In the genomic region with DNA sequence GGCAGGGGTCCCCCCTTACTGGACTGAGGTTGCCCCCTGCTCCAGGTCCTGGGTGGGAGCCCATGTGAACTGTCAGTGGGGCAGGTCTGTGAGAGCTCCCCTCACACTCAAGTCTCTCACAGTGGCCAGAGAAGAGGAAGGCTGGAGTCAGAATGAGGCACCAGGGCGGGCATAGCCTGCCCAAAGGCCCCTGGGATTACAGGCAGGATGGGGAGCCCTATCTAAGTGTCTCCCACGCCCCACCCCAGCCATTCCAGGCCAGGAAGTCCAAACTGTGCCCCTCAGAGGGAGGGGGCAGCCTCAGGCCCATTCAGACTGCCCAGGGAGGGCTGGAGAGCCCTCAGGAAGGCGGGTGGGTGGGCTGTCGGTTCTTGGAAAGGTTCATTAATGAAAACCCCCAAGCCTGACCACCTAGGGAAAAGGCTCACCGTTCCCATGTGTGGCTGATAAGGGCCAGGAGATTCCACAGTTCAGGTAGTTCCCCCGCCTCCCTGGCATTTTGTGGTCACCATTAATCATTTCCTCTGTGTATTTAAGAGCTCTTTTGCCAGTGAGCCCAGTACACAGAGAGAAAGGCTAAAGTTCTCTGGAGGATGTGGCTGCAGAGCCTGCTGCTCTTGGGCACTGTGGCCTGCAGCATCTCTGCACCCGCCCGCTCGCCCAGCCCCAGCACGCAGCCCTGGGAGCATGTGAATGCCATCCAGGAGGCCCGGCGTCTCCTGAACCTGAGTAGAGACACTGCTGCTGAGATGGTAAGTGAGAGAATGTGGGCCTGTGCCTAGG, we compare ENCODE assay signal across 8 cellular contexts. TPM values are rescaled to one million over a fixed set of nuclear protein-coding genes. Genes with fewer than 3 reads are reported as not detected.
A peak's percentile ranks its signal among the peaks of the same experiment; 100 is the strongest.
DNase-seq lines count a peak whose midpoint lies in the region; TF ChIP-seq lines count a peak whose summit lies in the region.
"Had no signal": no experiment of that assay in that cellular context is flagged by ENCODE, and none has a peak within 500 bp of the region (broad histone marks: within the 10 kb centered on the region; RNA-seq: fewer than 3 reads in every experiment).

Gene CSF2, plus strand, starts transcription at position 559 of the 783 bp plus-strand sequence. Its CDS starts 35 bp downstream, at position 594.

- peak within 1 kb of the TSS; percentile 35 for H3K9ac ChIP-seq in neuronal stem cell (ENCODE audit: low read depth, low read length, poor library complexity)

- in situ Hi-C loops in brain microvascular endothelial cell (cut with HindIII; ENCODE audit: low pct_ligation_motif_present, low sequenced_read_pairs), result no loop called here

- H3K9me3 ChIP-seq in neuronal stem cell (replicated peaks in 1 of 2; ENCODE audit: control insufficient read depth in 2 of 2, insufficient read depth in 1 of 2, low read depth in 1 of 2, low read length in 2 of 2), result no peaks in the 10 kb centered on the region

- peak within 1 kb of the TSS; percentile 74 for H3K18ac ChIP-seq in neuronal stem cell (ENCODE audit: low read length)

- peaks cover 0 to 9% of the 10 kb centered on the region in 2 donors for H3K4me1 ChIP-seq in neuronal stem cell (ENCODE audit: control insufficient read depth in 2 of 2, insufficient read depth in 1 of 2, low read depth in 1 of 2, low read length in 2 of 2)

- no peak within 1 kb of the TSS for H3K27ac ChIP-seq in brain microvascular endothelial cell
- H3K27ac ChIP-seq in neuronal stem cell (replicated peaks; ENCODE audit: low read length), result no peak within 1 kb of the TSS

- no peak within 1 kb of the TSS for H4K91ac ChIP-seq in neuronal stem cell (ENCODE audit: low read depth, low read length, poor library complexity)

- no peaks in the 10 kb centered on the region for H3K36me3 ChIP-seq in brain microvascular endothelial cell (replicated peaks)
- H3K36me3 ChIP-seq in neuronal stem cell (replicated peaks in 1 of 2; ENCODE audit: control insufficient read depth in 2 of 2, insufficient read depth in 2 of 2, low read length in 2 of 2), result no peaks in the 10 kb centered on the region

- no peak within 1 kb of the TSS for H3K4me2 ChIP-seq in neuronal stem cell (ENCODE audit: insufficient read depth, low read length, poor library complexity, severe bottlenecking)

- H3K4me3 ChIP-seq in brain microvascular endothelial cell (ENCODE audit: low read depth, low read length) (no peak within 1 kb of the TSS), neuronal stem cell (ENCODE audit: low read length in 2 of 2) (no peak within 1 kb of the TSS)

- H3K79me1 ChIP-seq in neuronal stem cell (ENCODE audit: low read depth, low read length), result no peaks in the 10 kb centered on the region

- no peaks in the 10 kb centered on the region for H3K27me3 ChIP-seq in brain microvascular endothelial cell (replicated peaks)
- H3K27me3 ChIP-seq in neuronal stem cell (ENCODE audit: control insufficient read depth in 3 of 3, insufficient read depth in 3 of 3, low read depth in 1 of 3, low read length in 3 of 3), result no peaks in the 10 kb centered on the region

- H4K8ac ChIP-seq in neuronal stem cell (ENCODE audit: low read depth, low read length), result no peak within 1 kb of the TSS

- H2BK15ac ChIP-seq in neuronal stem cell (ENCODE audit: low read length), result no peak within 1 kb of the TSS

- no peak within 1 kb of the TSS for H2BK5ac ChIP-seq in neuronal stem cell (ENCODE audit: low read length)

- H3K14ac ChIP-seq in neuronal stem cell (ENCODE audit: low read length), result peak within 1 kb of the TSS; percentile 65

- no peak within 1 kb of the TSS for H2AFZ ChIP-seq in neuronal stem cell (ENCODE audit: low read length)

- DNase-seq in ELR (ENCODE audit: low read depth) (peak; percentile 88), NCI-H69 (lab: John Stamatoyannopoulos, UW) (peak; percentile 10), brain microvascular endothelial cell (peak; percentile 15), neuronal stem cell (ENCODE audit: low spot score) (no peak), NCI-H2171 (lab: John Stamatoyannopoulos, UW) (no peak), NCI-H524 (lab: John Stamatoyannopoulos, UW) (no peak), DMS79 treated with DMSO at 0.1 percent for 48 hours (lab: John Stamatoyannopoulos, UW) (no peak)
- DNase-seq: NCI-H1048 had no signal

- WGBS in neuronal stem cell (ENCODE audit: extremely low coverage in 2 of 2, insufficient read length in 2 of 2, insufficient replicate concordance in 1 of 2), 2 donors, result no CpG with 5 or more reads among the region's 12 CpGs

- no peak within 1 kb of the TSS for H2BK120ac ChIP-seq in neuronal stem cell (ENCODE audit: low read depth, low read length)

- no peak within 1 kb of the TSS for H3K4ac ChIP-seq in neuronal stem cell (ENCODE audit: low read length)

- peak within 1 kb of the TSS; percentile 18 for H3K23ac ChIP-seq in neuronal stem cell (ENCODE audit: low read depth, low read length, poor library complexity)

- no peak for TF ChIP-seq CTCF in brain microvascular endothelial cell (IDR thresholded peaks at IDR 0.05; ENCODE audit: low read depth, low read length, missing control alignments)

- peak within 1 kb of the TSS; percentile 41 for H2AK5ac ChIP-seq in neuronal stem cell (ENCODE audit: low read depth, low read length)

- peak within 1 kb of the TSS; percentile 68 for H2BK12ac ChIP-seq in neuronal stem cell (ENCODE audit: low read length)

RNA-seq across cellular contexts. Expression of gene CSF2, which starts in this region (rescaled TPM):
- not detected for polyA plus RNA-seq in neuronal stem cell (2013, experiment 1 of 2)
- polyA plus RNA-seq in neuronal stem cell (2013, experiment 2 of 2), result not detected

Comparison
In these comparisons a context has a peak if more than half of its experiments do, and no peak if none do; other contexts are left out.
1. DNase-seq: peak in ELR (single experiment), NCI-H69 (single experiment) and brain microvascular endothelial cell (single experiment); none in neuronal stem cell (single experiment), NCI-H2171 (single experiment), NCI-H524 (0 of 2) and DMS79 treated with DMSO at 0.1 percent for 48 hours (single experiment).